In genomic region chr19:1810439-1811160, GRCh38 we compare ENCODE assay signal across 1 cellular context.
TF ChIP-seq lines count a peak whose summit lies in the region.

No MANE protein-coding gene starts in this region.

TF ChIP-seq in A549, 52 proteins besides CTCF, POLR2A, EP300 and RAD21 (continued from another document):
- no peak for TF ChIP-seq RCOR1 (IDR thresholded peaks at IDR 0.05; ENCODE audit: low read depth, low read length)
- no peak for TF ChIP-seq E2F6 (IDR thresholded peaks at IDR 0.05; ENCODE audit: borderline replicate concordance, low read depth)
- TF ChIP-seq FOXS1 (CRISPR knock-in tag; IDR thresholded peaks at IDR 0.05): no peak
- TF ChIP-seq EHMT2 (IDR thresholded peaks at IDR 0.05; ENCODE audit: low read depth): no peak
